In genomic region chr20:44601801-44602204, GRCh38 we compare ENCODE assay signal across 10 cellular contexts. TPM values are rescaled to one million over a fixed set of nuclear protein-coding genes. Genes with fewer than 3 reads are reported as not detected.
DNase-seq lines count a peak whose midpoint lies in the region; ATAC-seq, FAIRE-seq and TF ChIP-seq lines count a peak whose summit lies in the region.
"Had no signal": no experiment of that assay in that cellular context is flagged by ENCODE, and none has a peak within 500 bp of the region (broad histone marks: within the 10 kb centered on the region; RNA-seq: fewer than 3 reads in every experiment).

No MANE protein-coding gene starts in this region.

- peak; percentile 86 for ATAC-seq in Right ventricle myocardium inferior

- CTCF ChIA-PET in BJ (lab: Yijun Ruan, JAX), result interaction anchor here (0.6 to 0.7 kb wide), 3 partner anchors 40 to 388 kb away, joined by 3 read pairs; no protein-coding TSS in a partner anchor

- no peak for FAIRE-seq in GM19239 (lab: Jason Lieb, UNC)
- FAIRE-seq: islet of Langerhans had no signal

- DNase-seq in BJ (ENCODE audit: low read depth) (peak; percentile 40), Right ventricle myocardium inferior (ENCODE audit: missing footprints) (peak; percentile 82), putamen (ENCODE audit: low spot score) (peak; percentile 72), GM19239 (ENCODE audit: insufficient read length, low spot score) (no peak), NCI-H2171 (lab: John Stamatoyannopoulos, UW) (no peak), cerebellar nuclear complex (lab: John Stamatoyannopoulos, UW) (no peak)
- no peak for DNase-seq in activated T-cell treated with anti-CD3 and anti-CD28 coated beads, Interleukin-2, amount 50 U/mL, for 24 hours
- DNase-seq: NCI-H2081 had no signal

- POLR2A ChIA-PET in BJ (lab: Charles Lee), result interaction anchor here (0.6 kb wide), 1 partner anchor 47 kb away, joined by 3 read pairs; no protein-coding TSS in a partner anchor

- H3K36me3 Mint-ChIP-seq in activated T-cell treated with anti-CD3 and anti-CD28 coated beads, Interleukin-2, amount 50 U/mL, for 24 hours (ENCODE audit: low read depth), result no peaks in the 10 kb centered on the region

- H3K4me3 ChIP-seq in BJ (ENCODE audit: low read depth, low read length) (no peak overlapping the region), SU-DHL-6 (ENCODE audit: insufficient read depth, low read length, poor library complexity, severe bottlenecking) (no peak overlapping the region)

- peak overlapping the region; percentile 6 for H3K4me2 ChIP-seq in SU-DHL-6 (ENCODE audit: low read depth, low read length, poor library complexity, severe bottlenecking)

- H3K9me3 ChIP-seq in SU-DHL-6 (ENCODE audit: insufficient read depth, low read length), result no peaks in the 10 kb centered on the region

- H3F3A ChIP-seq in SU-DHL-6 (ENCODE audit: insufficient read depth), result peaks cover 8% of the 10 kb centered on the region

- H3K4me3 Mint-ChIP-seq in activated T-cell treated with anti-CD3 and anti-CD28 coated beads, Interleukin-2, amount 50 U/mL, for 24 hours, result no peak overlapping the region

- H3K27me3 Mint-ChIP-seq in activated T-cell treated with anti-CD3 and anti-CD28 coated beads, Interleukin-2, amount 50 U/mL, for 24 hours, result no peaks in the 10 kb centered on the region

- TF ChIP-seq CTCF in BJ (IDR thresholded peaks at IDR 0.05; ENCODE audit: insufficient read depth, low read depth, low read length) (no peak), SU-DHL-6 (IDR thresholded peaks at IDR 0.05; ENCODE audit: insufficient read depth, low read length, poor library complexity, severe bottlenecking) (no peak)

- H3K9me3 Mint-ChIP-seq in activated T-cell treated with anti-CD3 and anti-CD28 coated beads, Interleukin-2, amount 50 U/mL, for 24 hours, result no peaks in the 10 kb centered on the region

- H3K27ac Mint-ChIP-seq in activated T-cell treated with anti-CD3 and anti-CD28 coated beads, Interleukin-2, amount 50 U/mL, for 24 hours, result no peak overlapping the region

- H3K27me3 ChIP-seq in BJ (ENCODE audit: control insufficient read depth, insufficient read depth, low read length) (no peaks in the 10 kb centered on the region), SU-DHL-6 (ENCODE audit: low read length) (no peaks in the 10 kb centered on the region)

- H4K20me1 ChIP-seq in SU-DHL-6 (ENCODE audit: low read depth, low read length), result no peaks in the 10 kb centered on the region

- no peaks in the 10 kb centered on the region for H3K9me2 ChIP-seq in SU-DHL-6 (replicated peaks; ENCODE audit: insufficient read depth, low read length)

- H3K27ac ChIP-seq in SU-DHL-6 (ENCODE audit: low read depth, low read length), result peak overlapping the region; percentile 51

- peak overlapping the region; percentile 36; the same call in 1 of the 2 replicates for H3K9ac ChIP-seq in SU-DHL-6 (ENCODE audit: low read length)

- peaks cover under 1% of the 10 kb centered on the region; the same call in 1 of the 2 replicates for H3K36me3 ChIP-seq in BJ (ENCODE audit: control insufficient read depth, insufficient read depth, low read length)
- H3K36me3 ChIP-seq in SU-DHL-6 (ENCODE audit: low read length), result no peaks in the 10 kb centered on the region

- no peak overlapping the region for H2AFZ ChIP-seq in SU-DHL-6 (ENCODE audit: low read depth, low read length, severe bottlenecking)

- intact Hi-C loops in Right ventricle myocardium inferior (cut with DNase I), result no loop called here

- H3K79me2 ChIP-seq in SU-DHL-6 (ENCODE audit: insufficient read depth, low read length), result peaks cover 9% of the 10 kb centered on the region; the same call in 1 of the 2 replicates

- peaks cover 18% of the 10 kb centered on the region for H3K4me1 Mint-ChIP-seq in activated T-cell treated with anti-CD3 and anti-CD28 coated beads, Interleukin-2, amount 50 U/mL, for 24 hours (ENCODE audit: low read depth)

RNA-seq across cellular contexts. Expression of gene PKIG, which starts 19.4 kb away (rescaled TPM):
- 130 and 186 TPM in 2 replicates for polyA plus RNA-seq in BJ (2011; rRNA removed)
- 46.1 and 52.6 TPM in 2 replicates for polyA minus RNA-seq in BJ (2011; rRNA and poly(A)+ RNA removed)
- 206 TPM for total RNA-seq in Right ventricle myocardium inferior

RNA-seq across cellular contexts. Expression of gene ADA, which starts 49.7 kb away (rescaled TPM):
- polyA plus RNA-seq in BJ (2011; rRNA removed), result 18.7 and 24.7 TPM in 2 replicates
- 8.7 and 15.8 TPM in 2 replicates for polyA minus RNA-seq in BJ (2011; rRNA and poly(A)+ RNA removed)
- total RNA-seq in Right ventricle myocardium inferior, result 10.7 TPM

Comparison
In these comparisons a context has a peak if more than half of its experiments do, and no peak if none do; other contexts are left out.
1. DNase-seq: peak in BJ (single experiment), Right ventricle myocardium inferior (single experiment) and putamen (single experiment); none in GM19239 (single experiment), NCI-H2171 (single experiment), activated T-cell treated with anti-CD3 and anti-CD28 coated beads, Interleukin-2, amount 50 U/mL, for 24 hours (single experiment) and cerebellar nuclear complex (0 of 2).